In genomic region chr1:186155594-186155993, GRCh38 we compare ENCODE assay signal across 8 cellular contexts.
DNase-seq lines count a peak whose midpoint lies in the region; ATAC-seq and TF ChIP-seq lines count a peak whose summit lies in the region.

No MANE protein-coding gene starts in this region.

- POLR2A ChIA-PET in IMR-90 (lab: Charles Lee; ENCODE audit: unreplicated experiment): no interaction called here

- no peak overlapping the region for H2BK120ac ChIP-seq in IMR-90 (ENCODE audit: low read depth, low read length)

- whole genome bisulfite sequencing in IMR-90 (ENCODE audit: extremely low coverage in 2 of 2, insufficient read length in 1 of 2), 2 experiments: no CpG with 5 or more reads among the region's 1 CpG

- no peaks in the 10 kb centered on the region; the same call in 1 of the 2 replicates for H3K9me1 ChIP-seq in IMR-90 (ENCODE audit: insufficient read depth, low read length)

- H3K4me1 ChIP-seq in IMR-90 (ENCODE audit: control insufficient read depth, insufficient read depth, low read length): peaks cover 4% of the 10 kb centered on the region; the same call in 1 of the 2 replicates

- H4K5ac ChIP-seq in IMR-90 (ENCODE audit: low read depth, low read length): 0 out of 2 replicates have a peak overlapping the region, but pooled peaks have one; percentile 37

- intact Hi-C loops in IMR-90 (cut with micrococcal nuclease): loop anchor here (1.0 to 10.0 kb wide), 4 partner anchors 57 to 343 kb away; no protein-coding TSS in a partner anchor

- no peak overlapping the region for H3K56ac ChIP-seq in IMR-90 (ENCODE audit: extremely low read depth, insufficient read depth, low read length)

- CTCF ChIA-PET in IMR-90 (lab: Yijun Ruan, JAX): interaction anchor here (0.6 to 1.6 kb wide), 10 partner anchors 9 to 274 kb away, joined by 3 to 6 read pairs (median 3); no protein-coding TSS in a partner anchor

- H2AK5ac ChIP-seq in IMR-90 (ENCODE audit: low read depth, low read length): no peak overlapping the region

- peak; percentile 73 for TF ChIP-seq RAD21 in IMR-90 (IDR thresholded peaks at IDR 0.05; ENCODE audit: low read length)

- no peak overlapping the region for H2BK20ac ChIP-seq in IMR-90 (ENCODE audit: low read depth, low read length)

- H3K9me3 ChIP-seq in IMR-90 (ENCODE audit: control insufficient read depth, insufficient read depth, low read length) (no peaks in the 10 kb centered on the region), SU-DHL-6 (ENCODE audit: insufficient read depth, low read length) (no peaks in the 10 kb centered on the region)

- no peaks in the 10 kb centered on the region for H3K9me2 ChIP-seq in SU-DHL-6 (replicated peaks; ENCODE audit: insufficient read depth, low read length)

- no peak overlapping the region for H3K4me3 ChIP-seq in IMR-90 (ENCODE audit: insufficient read depth, low read depth, low read length)
- no peak overlapping the region for H3K4me3 ChIP-seq in SU-DHL-6 (ENCODE audit: insufficient read depth, low read length, poor library complexity, severe bottlenecking)

- dilution Hi-C loops in IMR-90 (cut with HindIII; ENCODE audit: low sequenced_read_pairs, unreplicated experiment): no loop called here

- no peak overlapping the region for H2AFZ ChIP-seq in IMR-90 (replicated peaks; ENCODE audit: low read length, poor library complexity)
- no peak overlapping the region for H2AFZ ChIP-seq in SU-DHL-6 (ENCODE audit: low read depth, low read length, severe bottlenecking)

- H3K18ac ChIP-seq in IMR-90 (ENCODE audit: low read depth, low read length): peak overlapping the region; percentile 39; the same call in 1 of the 2 replicates

- no peaks in the 10 kb centered on the region for H3K79me1 ChIP-seq in IMR-90 (ENCODE audit: low read depth in 1 of 2, low read length in 2 of 2)

- in situ Hi-C loops in IMR-90 (cut with MboI; ENCODE audit: low sequenced_read_pairs): no loop called here

- peak; percentile 72 for ATAC-seq in GM18907 (IDR thresholded peaks at IDR 0.05; ENCODE audit: unreplicated experiment)
- peak; percentile 86 for ATAC-seq in IMR-90 (ENCODE audit: low read depth)
- ATAC-seq in HG02610 (IDR thresholded peaks at IDR 0.05; ENCODE audit: unreplicated experiment): no peak

- no peaks in the 10 kb centered on the region for H3K79me2 ChIP-seq in SU-DHL-6 (ENCODE audit: insufficient read depth, low read length)

- TF ChIP-seq CTCF in IMR-90 (conservative IDR thresholded peaks at IDR 0.05; ENCODE audit: low read depth, low read length) (peak; percentile 74), SU-DHL-6 (IDR thresholded peaks at IDR 0.05; ENCODE audit: insufficient read depth, low read length, poor library complexity, severe bottlenecking) (peak; percentile 41)

- no peaks in the 10 kb centered on the region for H3K27me3 ChIP-seq in IMR-90 (ENCODE audit: control insufficient read depth, insufficient read depth, low read length)
- H3K27me3 ChIP-seq in SU-DHL-6 (ENCODE audit: low read length): no peaks in the 10 kb centered on the region

- H4K91ac ChIP-seq in IMR-90 (ENCODE audit: insufficient read depth, low read depth, low read length): no peak overlapping the region

- H3K36me3 ChIP-seq in IMR-90 (ENCODE audit: control insufficient read depth, insufficient read depth, low read length) (no peaks in the 10 kb centered on the region), SU-DHL-6 (ENCODE audit: low read length) (no peaks in the 10 kb centered on the region)

- H4K20me1 ChIP-seq in IMR-90 (ENCODE audit: insufficient read depth, low read length): no peaks in the 10 kb centered on the region
- H4K20me1 ChIP-seq in SU-DHL-6 (ENCODE audit: low read depth, low read length): no peaks in the 10 kb centered on the region

- no peak overlapping the region for H2BK15ac ChIP-seq in IMR-90 (ENCODE audit: low read depth, low read length)

- H4K8ac ChIP-seq in IMR-90 (ENCODE audit: low read depth in 2 of 2, low read length in 2 of 2): no peak overlapping the region

- H3K27ac ChIP-seq in IMR-90 (ENCODE audit: insufficient read depth, low read length) (no peak overlapping the region), SU-DHL-6 (ENCODE audit: low read depth, low read length) (no peak overlapping the region)

- DNase-seq in COR-L47 (lab: John Stamatoyannopoulos, UW): peak; percentile 9
- DNase-seq in IMR-90: peak; percentile 80
- peak; percentile 63 for DNase-seq in glomerular visceral epithelial cell (ENCODE audit: extremely low spot score)
- no peak for DNase-seq in activated CD8-positive, alpha-beta memory T cell treated with anti-CD3 and anti-CD28 coated beads for 24 hours
- no peak for DNase-seq in GOT3 (lab: John Stamatoyannopoulos, UW)

- H2BK5ac ChIP-seq in IMR-90 (ENCODE audit: low read depth, low read length, poor library complexity, severe bottlenecking): peak overlapping the region; percentile 24

- TF ChIP-seq POLR2A in IMR-90 (IDR thresholded peaks at IDR 0.05; ENCODE audit: low read depth, low read length): no peak

- H3K9ac ChIP-seq in IMR-90 (ENCODE audit: low read depth, low read length): no peak overlapping the region
- H3K9ac ChIP-seq in SU-DHL-6 (ENCODE audit: low read length): no peak overlapping the region

- no peaks in the 10 kb centered on the region for H3F3A ChIP-seq in SU-DHL-6 (ENCODE audit: insufficient read depth)

- no peak overlapping the region for H3K4me2 ChIP-seq in IMR-90 (ENCODE audit: low read depth, low read length)
- H3K4me2 ChIP-seq in SU-DHL-6 (ENCODE audit: low read depth, low read length, poor library complexity, severe bottlenecking): no peak overlapping the region

- BruUV-seq in IMR-90 (replicated peaks; lab: Mats Ljungman, UMichigan): no TSS peak

- no peak overlapping the region for H3K23ac ChIP-seq in IMR-90 (ENCODE audit: low read depth, low read length)

- no peak overlapping the region for H3K14ac ChIP-seq in IMR-90 (replicated peaks; ENCODE audit: low read depth, low read length)

- no peak overlapping the region for H3K4ac ChIP-seq in IMR-90 (ENCODE audit: low read depth, low read length)

- H2AK9ac ChIP-seq in IMR-90 (replicated peaks; ENCODE audit: low read depth, low read length, poor library complexity): no peak overlapping the region

TF ChIP-seq in IMR-90, 13 proteins besides CTCF, POLR2A, EP300 and RAD21:
- no peak for TF ChIP-seq CEBPB (IDR thresholded peaks at IDR 0.05; ENCODE audit: low read depth, low read length)
- TF ChIP-seq MAFK (IDR thresholded peaks at IDR 0.05; ENCODE audit: low read depth, low read length): peak; percentile 17; the same call in 1 of the 2 replicates
- TF ChIP-seq NFE2L2 (IDR thresholded peaks at IDR 0.05; ENCODE audit: low read depth, low read length): no peak
- no peak for TF ChIP-seq BHLHE40 (IDR thresholded peaks at IDR 0.05; ENCODE audit: low read depth, low read length)
- TF ChIP-seq MXI1 (IDR thresholded peaks at IDR 0.05; ENCODE audit: borderline replicate concordance, low read depth, low read length): no peak
- 0 out of 2 replicates have a peak, but pooled peaks have one; percentile 29 for TF ChIP-seq FOS (IDR thresholded peaks at IDR 0.05; ENCODE audit: low read depth, low read length)
- TF ChIP-seq SMC3 (IDR thresholded peaks at IDR 0.05; ENCODE audit: low read depth, low read length): peak; percentile 69
- TF ChIP-seq CHD1 (IDR thresholded peaks at IDR 0.05; ENCODE audit: low read depth, low read length): no peak
TF ChIP-seq in IMR-90: peak in this region for 3.

Comparison
In these comparisons a context has a peak if more than half of its experiments do, and no peak if none do; other contexts are left out.
1. DNase-seq: peak in COR-L47 (single experiment), IMR-90 (single experiment) and glomerular visceral epithelial cell (single experiment); none in activated CD8-positive, alpha-beta memory T cell treated with anti-CD3 and anti-CD28 coated beads for 24 hours (single experiment) and GOT3 (single experiment).